ENCODE assay signal across 24 cellular contexts in genomic region chr12:113515082-113515856, GRCh38. TPM values are rescaled to one million over a fixed set of nuclear protein-coding genes. Genes with fewer than 3 reads are reported as not detected.
DNase-seq lines count a peak whose midpoint lies in the region; TF ChIP-seq lines count a peak whose summit lies in the region.
"Had no signal": no experiment of that assay in that cellular context is flagged by ENCODE, and none has a peak within 500 bp of the region (broad histone marks: within the 10 kb centered on the region; RNA-seq: fewer than 3 reads in every experiment).

No MANE protein-coding gene starts in this region.

- H3K9me3 ChIP-seq in ES-I3 (ENCODE audit: control insufficient read depth, insufficient read depth, low read length) (peaks cover 6% of the 10 kb centered on the region), uterus (no peaks in the 10 kb centered on the region)
- H3K9me3 ChIP-seq: sigmoid colon had no signal

- no peak overlapping the region for H3K4me3 ChIP-seq in uterus
- H3K4me3 ChIP-seq: hepatocyte, lung, sigmoid colon had no signal

- TF ChIP-seq CTCF in uterus (IDR thresholded peaks at IDR 0.05): no peak

- intact Hi-C loops in uterus (cut with DNase I; ENCODE audit: low total_unique reads): no loop called here

- H3K36me3 ChIP-seq in ES-I3 (ENCODE audit: insufficient read depth, low read length) (no peaks in the 10 kb centered on the region), uterus (no peaks in the 10 kb centered on the region)
- H3K36me3 ChIP-seq: brain microvascular endothelial cell, sigmoid colon had no signal

- DNase-seq in NCI-H1417 (lab: John Stamatoyannopoulos, UW) (peak in 2 of 3 experiments; percentile 75 to 91), ecto neural progenitor cell (ENCODE audit: low spot score) (peak; percentile 76), left kidney (ENCODE audit: low read depth, low spot score) (peak; percentile 19), uterus (no peak), NCI-H2171 treated with DMSO at 0.1 percent for 48 hours (lab: John Stamatoyannopoulos, UW) (no peak)
- no peak for DNase-seq in activated CD8-positive, alpha-beta memory T cell treated with anti-CD3 and anti-CD28 coated beads for 24 hours
- no peak for DNase-seq in stimulated activated CD4-positive, alpha-beta T cell treated with anti-CD3 and anti-CD28 coated beads, Interleukin-12 subunit alpha, Interleukin-12 subunit beta, amount 100 ng/mL, for 4 hours
- DNase-seq: activated CD8-positive, alpha-beta T cell treated with anti-CD3 and anti-CD28 coated beads for 36 hours; activated effector memory CD4-positive, alpha-beta T cell treated with anti-CD3 and anti-CD28 coated beads, Interleukin-2, amount 50 U/mL, for 16 hours; activated T-cell treated with anti-CD3 and anti-CD28 coated beads for 4 hours; brain microvascular endothelial cell; effector memory CD4-positive, alpha-beta T cell; foreskin melanocyte; NCI-H1436; NCI-H524 treated with DMSO at 0.1 percent for 48 hours; Right ventricle myocardium superior; sigmoid colon; stimulated activated CD4-positive, alpha-beta T cell treated with anti-CD3 and anti-CD28 coated beads, Interleukin-15, amount 100 ng/mL, for 24 hours; stimulated activated naive CD8-positive, alpha-beta T cell treated with anti-CD3 and anti-CD28 coated beads, Interleukin-15, Interleukin-2, amounts not matched to agents 100 U/mL and 50 U/mL, for 24 hours had no signal

- H3K27ac ChIP-seq in uterus: no peak overlapping the region
- H3K27ac ChIP-seq: brain microvascular endothelial cell, C4-2B, hepatocyte, sigmoid colon had no signal

- H3K4me1 ChIP-seq in ES-I3 (ENCODE audit: insufficient read depth, low read length): peaks cover 9% of the 10 kb centered on the region
- no peaks in the 10 kb centered on the region for H3K4me1 ChIP-seq in uterus

- H3K9ac ChIP-seq in ES-I3 (ENCODE audit: low read depth, low read length): peak overlapping the region; percentile 49

- TF ChIP-seq POLR2A in uterus (IDR thresholded peaks at IDR 0.05): no peak

- peaks cover 0 to 34% of the 10 kb centered on the region in 2 donors for H3K27me3 ChIP-seq in uterus

RNA-seq across cellular contexts. Expression of gene LHX5, which starts 43.6 kb away (rescaled TPM):
- not detected for total RNA-seq in uterus
- total RNA-seq: activated CD8-positive, alpha-beta T cell treated with anti-CD3 and anti-CD28 coated beads for 36 hours; lung; MCF 10A; Right ventricle myocardium superior; sigmoid colon had no signal

Comparison
In these comparisons a context has a peak if more than half of its experiments do, and no peak if none do; other contexts are left out.
1. DNase-seq: peak in NCI-H1417 (2 of 3), ecto neural progenitor cell (single experiment) and left kidney (single experiment); none in activated CD8-positive, alpha-beta memory T cell treated with anti-CD3 and anti-CD28 coated beads for 24 hours (single experiment), stimulated activated CD4-positive, alpha-beta T cell treated with anti-CD3 and anti-CD28 coated beads, Interleukin-12 subunit alpha, Interleukin-12 subunit beta, amount 100 ng/mL, for 4 hours (single experiment), uterus (0 of 2) and NCI-H2171 treated with DMSO at 0.1 percent for 48 hours (single experiment).